1 cellular context compared by ENCODE assay signal in genomic region chr19:50381881-50382729, GRCh38.
TF ChIP-seq lines count a peak whose summit lies in the region.

No MANE protein-coding gene starts in this region.

TF ChIP-seq in GM12878, 131 proteins besides CTCF, POLR2A, EP300 and RAD21:
- TF ChIP-seq IRF5 (IDR thresholded peaks at IDR 0.05; ENCODE audit: borderline replicate concordance): no peak
- no peak for TF ChIP-seq FOS (IDR thresholded peaks at IDR 0.05; ENCODE audit: borderline replicate concordance, extremely low read depth, insufficient read length)
- TF ChIP-seq ZBTB11 (CRISPR knock-in tag; IDR thresholded peaks at IDR 0.05): no peak
- no peak for TF ChIP-seq NKRF (conservative IDR thresholded peaks at IDR 0.05)
- no peak for TF ChIP-seq HDAC2 (IDR thresholded peaks at IDR 0.05)
- TF ChIP-seq TARDBP (IDR thresholded peaks at IDR 0.05; ENCODE audit: borderline replicate concordance): no peak
- TF ChIP-seq BACH1 (IDR thresholded peaks at IDR 0.05; ENCODE audit: borderline replicate concordance): no peak
- no peak for TF ChIP-seq STAT1 (conservative IDR thresholded peaks at IDR 0.05)
- TF ChIP-seq PAX8 (IDR thresholded peaks at IDR 0.05): no peak
- TF ChIP-seq HDGF (IDR thresholded peaks at IDR 0.05): no peak
- TF ChIP-seq FOXK2 (IDR thresholded peaks at IDR 0.05): no peak
- no peak for TF ChIP-seq IKZF2 (IDR thresholded peaks at IDR 0.05)
- no peak for TF ChIP-seq HCFC1 (IDR thresholded peaks at IDR 0.05; ENCODE audit: low read length)
- no peak for TF ChIP-seq ATF2 (IDR thresholded peaks at IDR 0.05; ENCODE audit: low read length)
- no peak for TF ChIP-seq RB1 (IDR thresholded peaks at IDR 0.05; ENCODE audit: borderline replicate concordance)
- no peak for TF ChIP-seq CUX1 (IDR thresholded peaks at IDR 0.05; ENCODE audit: insufficient replicate concordance, low read depth, low read length)
- no peak for TF ChIP-seq SUPT20H (IDR thresholded peaks at IDR 0.05; ENCODE audit: borderline replicate concordance, control insufficient read depth, low read depth, low read length)
- TF ChIP-seq CEBPB (IDR thresholded peaks at IDR 0.05; ENCODE audit: borderline replicate concordance in 1 of 2, low read depth in 2 of 2, low read length in 2 of 2): no peak
- no peak for TF ChIP-seq POLR2AphosphoS5 (IDR thresholded peaks at IDR 0.05; ENCODE audit: low read length)
- no peak for TF ChIP-seq PRDM15 (CRISPR knock-in tag; IDR thresholded peaks at IDR 0.05)
